Comparison of ENCODE assay signal across 33 cellular contexts in genomic region chr6:2828629-2829028, GRCh38.
"Had no signal": no experiment of that assay in that cellular context is flagged by ENCODE, and none has a peak within 500 bp of the region (broad histone marks: within the 10 kb centered on the region; RNA-seq: fewer than 3 reads in every experiment).

No MANE protein-coding gene starts in this region.

- H3K4me3 ChIP-seq: Peyer's patch had no signal

- H3K27me3 ChIP-seq: brain microvascular endothelial cell, Peyer's patch had no signal

- DNase-seq: activated B cell treated with CpG ODN at 0.5 μM for 24 hours; activated CD4-positive, alpha-beta T cell treated with anti-CD3 and anti-CD28 coated beads for 4 hours; activated CD4-positive, CD25-positive, alpha-beta regulatory T cell treated with anti-CD3 and anti-CD28 coated beads, Interleukin-2, amount 50 U/mL, for 72 hours; activated CD8-positive, alpha-beta T cell treated with anti-CD3 and anti-CD28 coated beads for 36 hours; activated effector memory CD4-positive, alpha-beta T cell treated with anti-CD3 and anti-CD28 coated beads, Interleukin-2, amount 50 U/mL, for 16 hours; activated naive CD4-positive, alpha-beta T cell; activated naive CD4-positive, alpha-beta T cell treated with anti-CD3 and anti-CD28 coated beads, Interleukin-2, amount 50 U/mL, for 16 hours; activated naive CD8-positive, alpha-beta T cell treated with anti-CD3 and anti-CD28 coated beads for 36 hours; activated T-cell treated with anti-CD3 and anti-CD28 coated beads, Interleukin-2, amount 50 U/mL, for 1 hour; activated T-cell treated with anti-CD3 and anti-CD28 coated beads, Interleukin-2, amount 50 U/mL, for 72 hours; amniotic stem cell; aorta; brain microvascular endothelial cell; central memory CD4-positive, alpha-beta T cell; NCI-H1048; NCI-H1105 treated with DMSO at 0.1 percent for 48 hours; NCI-H1436; NCI-H1694; NCI-H2029; NCI-H345; NCI-H526; NCI-H748 treated with DMSO at 0.1 percent for 48 hours; NK-92 treated with Interleukin-12 subunit alpha and Interleukin-12 subunit beta, amount 100 ng/mL, for 24 hours; PC-3; Peyer's patch; RPMI8226; SIG-M5; T-cell; T-helper 17 cell; T-helper 9 cell had no signal

- H3K27ac ChIP-seq: brain microvascular endothelial cell, Peyer's patch, VCaP had no signal

- ATAC-seq: activated CD8-positive, alpha-beta T cell treated with anti-CD3 and anti-CD28 coated beads for 36 hours; activated T-cell treated with anti-CD3 and anti-CD28 coated beads, Interleukin-2, amount 50 U/mL, for 72 hours; activated T-helper 17 cell treated with anti-CD3 and anti-CD28 coated beads, Interleukin-2, amount 50 U/mL, for 72 hours; PC-3; SK-N-SH treated with all-trans-retinoic acid at 6 μM for 48 hours; T-cell; T-helper 17 cell had no signal

- H3K9me3 ChIP-seq: Peyer's patch had no signal

- H3K36me3 ChIP-seq: brain microvascular endothelial cell had no signal
